8 cellular contexts compared by ENCODE assay signal in the genomic region with DNA sequence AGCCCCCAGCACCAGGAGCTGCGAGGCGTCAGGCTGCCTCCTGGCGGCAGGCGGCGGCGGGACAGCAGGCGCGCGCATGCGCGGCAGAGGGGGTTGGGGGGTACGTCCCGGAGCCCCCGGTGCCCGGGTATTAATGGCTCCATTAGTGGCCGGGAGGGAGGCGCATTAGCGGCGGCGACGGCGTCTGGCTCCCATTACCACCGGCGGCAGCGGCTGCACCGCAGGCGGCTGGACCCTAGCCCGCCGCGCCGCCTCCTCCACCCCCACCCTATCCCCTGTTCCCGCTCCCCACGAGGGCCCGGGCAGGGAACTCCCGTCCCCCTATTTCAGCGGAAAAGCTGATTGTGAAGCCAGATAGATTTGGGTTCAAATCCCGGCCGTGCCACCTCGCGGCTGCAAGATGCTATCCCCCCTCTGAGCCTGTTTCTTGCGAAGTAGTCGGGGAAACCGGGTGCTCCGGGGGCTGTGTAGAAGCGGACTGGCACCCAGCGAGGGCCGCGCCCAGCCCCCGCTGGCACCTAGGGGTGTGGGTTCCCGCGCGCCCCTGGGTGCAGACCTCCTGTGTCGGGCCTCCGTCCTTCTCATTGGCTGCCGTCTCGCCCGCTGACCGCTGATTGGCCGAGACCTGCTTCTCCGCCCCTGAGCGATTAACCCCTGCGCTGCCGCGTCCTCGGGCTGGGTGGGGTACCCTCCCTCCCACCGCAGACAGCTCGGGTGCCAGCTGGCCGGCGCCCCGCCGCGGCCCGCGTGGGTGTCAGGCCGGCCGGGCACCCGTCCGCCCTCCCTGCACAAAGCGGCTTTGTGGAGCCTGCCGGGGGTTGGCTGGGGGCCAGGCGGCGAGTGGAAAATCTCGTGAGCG. TPM values are rescaled to one million over a fixed set of nuclear protein-coding genes. Genes with fewer than 3 reads are reported as not detected.
DNase-seq lines count a peak whose midpoint lies in the region; ATAC-seq and TF ChIP-seq lines count a peak whose summit lies in the region.

No MANE protein-coding gene starts in this region.

- 1% methylated on average over 25 to 68 of the region's 84 CpGs for WGBS in lower leg skin, 2 donors

- intact Hi-C loops in lower leg skin (cut with DNase I; ENCODE audit: low total_unique reads), result no loop called here

- TF ChIP-seq CTCF in lower leg skin (IDR thresholded peaks at IDR 0.05), result peak in 1 of 3 donors; percentile 67

- ATAC-seq in HG03280 (IDR thresholded peaks at IDR 0.05; ENCODE audit: unreplicated experiment) (peak; percentile 29), HG02852 (IDR thresholded peaks at IDR 0.05; ENCODE audit: unreplicated experiment) (no peak)

- peak; percentile 88 for DNase-seq in NCI-H510A (lab: John Stamatoyannopoulos, UW)
- peak; percentile 74 to 76 for DNase-seq in activated CD4-positive, alpha-beta T cell treated with anti-CD3 and anti-CD28 coated beads, Interleukin-2, amount 50 U/mL, for 4 hours
- peak; percentile 56 to 87 for DNase-seq in dermis microvascular lymphatic vessel endothelial cell (ENCODE audit: low read depth in 2 of 2)
- peak; percentile 92 to 99 for DNase-seq in lower leg skin (ENCODE audit: low spot score in 2 of 2)
- DNase-seq in stimulated activated CD4-positive, alpha-beta T cell treated with anti-CD3 and anti-CD28 coated beads, Interleukin-4, amount 100 ng/mL, for 4 hours, result peak; percentile 80 to 83

- TF ChIP-seq POLR2A in GM15510 (IDR thresholded peaks at IDR 0.05; ENCODE audit: borderline replicate concordance, extremely low read depth, insufficient read length) (peak; percentile 66), lower leg skin (IDR thresholded peaks at IDR 0.05) (no peak)

- H3K4me3 ChIP-seq in lower leg skin (ENCODE audit: low read depth, poor library complexity, severe bottlenecking), result peak overlapping the region; percentile 60

RNA-seq across cellular contexts. Expression of a gene that starts 11.1 kb away (rescaled TPM):
- 8.7 and 14.0 TPM in 2 replicates for total RNA-seq in dermis microvascular lymphatic vessel endothelial cell
- total RNA-seq in lower leg skin, result 10 to 100 TPM; 57.8 to 90.0 (median 59.0) TPM

RNA-seq across cellular contexts. Expression of a gene that starts 21.8 kb away (rescaled TPM):
- 0.13 and 0.51 TPM in 2 replicates for total RNA-seq in dermis microvascular lymphatic vessel endothelial cell
- total RNA-seq in lower leg skin, result under 1 TPM in 3 of 4 donors, not detected in 1; 0.23 to 0.30 (median 0.29) TPM

RNA-seq across cellular contexts. Expression of a gene that starts 22.3 kb away (rescaled TPM):
- total RNA-seq in dermis microvascular lymphatic vessel endothelial cell (34.0 and 36.9 TPM in 2 replicates), lower leg skin (10 to 100 TPM in 3 of 4 donors, 1 to 10 TPM in 1; 4.3 to 18.4 (median 14.0) TPM)

RNA-seq across cellular contexts. Expression of a gene that starts 25.2 kb away (rescaled TPM):
- total RNA-seq in dermis microvascular lymphatic vessel endothelial cell (18.4 and 31.1 TPM in 2 replicates), lower leg skin (10 to 100 TPM; 29.9 to 44.0 (median 36.9) TPM)

RNA-seq across cellular contexts. Expression of a gene that starts 33.0 kb away (rescaled TPM):
- total RNA-seq in dermis microvascular lymphatic vessel endothelial cell (0.25 and 0.26 TPM in 2 replicates), lower leg skin (under 1 TPM in 1 of 4 donors, not detected in 3; 0.88 TPM)
